1 cellular context compared by ENCODE assay signal in genomic region chr11:47152953-47153950, GRCh38.
TF ChIP-seq lines count a peak whose summit lies in the region.

No MANE protein-coding gene starts in this region.

TF ChIP-seq in IMR-90, 13 proteins besides CTCF, POLR2A, EP300 and RAD21 (continued from another document):
- TF ChIP-seq ELK1 (IDR thresholded peaks at IDR 0.05; ENCODE audit: borderline replicate concordance, low read depth, low read length) (no peak), CEBPB (IDR thresholded peaks at IDR 0.05; ENCODE audit: low read depth, low read length) (peak; percentile 52; the same call in 1 of the 2 replicates), CHD1 (IDR thresholded peaks at IDR 0.05; ENCODE audit: low read depth, low read length) (0 out of 2 replicates have a peak, but pooled peaks have one; percentile 56), MXI1 (IDR thresholded peaks at IDR 0.05; ENCODE audit: borderline replicate concordance, low read depth, low read length) (no peak)
